Comparison of ENCODE assay signal across 8 cellular contexts in genomic region chr16:89656435-89657121, GRCh38. TPM values are rescaled to one million over a fixed set of nuclear protein-coding genes. Genes with fewer than 3 reads are reported as not detected.
DNase-seq lines count a peak whose midpoint lies in the region; ATAC-seq and TF ChIP-seq lines count a peak whose summit lies in the region.

No MANE protein-coding gene starts in this region.

- H3K27ac ChIP-seq in gastroesophageal sphincter (peak overlapping the region in 3 of 4 donors; percentile 86 to 88 (median 87)), sigmoid colon (peak overlapping the region; percentile 83 to 86 (median 84))

- TF ChIP-seq POLR2A in gastroesophageal sphincter (IDR thresholded peaks at IDR 0.05) (no peak), sigmoid colon (IDR thresholded peaks at IDR 0.05) (no peak)

- DNase-seq in sigmoid colon = no peak
- no peak for DNase-seq in activated gamma-delta T cell treated with Interleukin-2 at 50 U/mL for 16 hours
- no peak for DNase-seq in midbrain (lab: John Stamatoyannopoulos, UW)
- no peak for DNase-seq in RKO (ENCODE audit: low spot score)

- peaks cover 0 to 27% (median 16%) of the 10 kb centered on the region in 3 donors for H3K4me1 ChIP-seq in gastroesophageal sphincter
- peaks cover 0 to 28% (median 23%) of the 10 kb centered on the region in 4 donors for H3K4me1 ChIP-seq in sigmoid colon

- intact Hi-C loops in sigmoid colon (cut with DNase I) = loop anchor here (2.0 to 5.0 kb wide), 2 partner anchors 66 to 96 kb away; partner anchors contain the start of genes RPL13, VPS9D1 and ZNF276

- H3K4me3 ChIP-seq in GM08714 (ENCODE audit: low read length) (peak overlapping the region; percentile 93), WI38 (ENCODE audit: low read depth, low read length) (peak overlapping the region; percentile 94), gastroesophageal sphincter (peak overlapping the region; percentile 56 to 99), sigmoid colon (peak overlapping the region; percentile 93 to 99 (median 97))

- no peak for TF ChIP-seq EP300 in gastroesophageal sphincter (IDR thresholded peaks at IDR 0.05)
- no peak for TF ChIP-seq EP300 in sigmoid colon (IDR thresholded peaks at IDR 0.05)

- H3K27me3 ChIP-seq in gastroesophageal sphincter = no peaks in the 10 kb centered on the region
- no peaks in the 10 kb centered on the region for H3K27me3 ChIP-seq in sigmoid colon

- WGBS in gastroesophageal sphincter (ENCODE audit: low coverage in 1 of 2), 2 donors = 20 to 57% methylated on average over 7 to 8 of the region's 32 CpGs
- 36 to 39% methylated on average over 32 of the region's 32 CpGs for WGBS in sigmoid colon, 2 donors

- H3K9me3 ChIP-seq in gastroesophageal sphincter (no peaks in the 10 kb centered on the region), sigmoid colon (no peaks in the 10 kb centered on the region)

- peaks cover 0 to 43% of the 10 kb centered on the region in 2 donors for H3K36me3 ChIP-seq in gastroesophageal sphincter
- peaks cover 0 to 15% (median 0%) of the 10 kb centered on the region in 4 donors for H3K36me3 ChIP-seq in sigmoid colon

- ATAC-seq in gastroesophageal sphincter (no peak), HG02852 (IDR thresholded peaks at IDR 0.05; ENCODE audit: unreplicated experiment) (no peak)

- TF ChIP-seq CTCF in WI38 (IDR thresholded peaks at IDR 0.05; ENCODE audit: low read depth, low read length) = no peak
- TF ChIP-seq CTCF in gastroesophageal sphincter (IDR thresholded peaks at IDR 0.05) = no peak
- no peak for TF ChIP-seq CTCF in sigmoid colon (IDR thresholded peaks at IDR 0.05)

RNA-seq across cellular contexts. Expression of gene CHMP1A, which starts 0.9 kb away (rescaled TPM):
- total RNA-seq in gastroesophageal sphincter = 100 to 1,000 TPM in 1 of 4 donors, 10 to 100 TPM in 3; 54.5 to 101 (median 82.2) TPM
- 10 to 100 TPM; 42.8 to 75.9 (median 59.3) TPM for total RNA-seq in sigmoid colon
- polyA plus RNA-seq in sigmoid colon = 100 to 1,000 TPM in 2 of 3 donors, 10 to 100 TPM in 1; 95.5 to 157 (median 134) TPM

RNA-seq across cellular contexts. Expression of gene SPATA33, which starts 1.1 kb away (rescaled TPM):
- total RNA-seq in gastroesophageal sphincter (1 to 10 TPM; 1.7 to 5.3 (median 3.2) TPM), sigmoid colon (1 to 10 TPM; 1.4 to 7.7 (median 5.9) TPM)
- polyA plus RNA-seq in sigmoid colon = 1 to 10 TPM; 2.1 to 6.3 (median 4.2) TPM

RNA-seq across cellular contexts. Expression of gene CDK10, which starts 29.9 kb away (rescaled TPM):
- total RNA-seq in gastroesophageal sphincter (10 to 100 TPM; 24.1 to 44.0 (median 28.9) TPM), sigmoid colon (10 to 100 TPM; 17.8 to 62.3 (median 35.2) TPM)
- polyA plus RNA-seq in sigmoid colon = 10 to 100 TPM; 34.0 to 96.0 (median 36.0) TPM

RNA-seq across cellular contexts. Expression of gene DPEP1, which starts 43.1 kb away (rescaled TPM):
- under 1 TPM in 1 of 4 donors, not detected in 3; 0.54 TPM for total RNA-seq in gastroesophageal sphincter
- total RNA-seq in sigmoid colon = not detected
- 1 to 10 TPM in 1 of 3 donors, under 1 TPM in 1, not detected in 1; 0.92 to 1.2 TPM for polyA plus RNA-seq in sigmoid colon

RNA-seq across cellular contexts. Expression of gene SPATA2L, which starts 44.9 kb away (rescaled TPM):
- total RNA-seq in gastroesophageal sphincter = 10 to 100 TPM in 3 of 4 donors, 1 to 10 TPM in 1; 8.7 to 21.8 (median 13.2) TPM
- 10 to 100 TPM in 1 of 4 donors, 1 to 10 TPM in 3; 3.5 to 12.6 (median 6.5) TPM for total RNA-seq in sigmoid colon
- 10 to 100 TPM; 11.3 to 17.6 (median 12.6) TPM for polyA plus RNA-seq in sigmoid colon
